7 cellular contexts compared by ENCODE assay signal in the genomic region with DNA sequence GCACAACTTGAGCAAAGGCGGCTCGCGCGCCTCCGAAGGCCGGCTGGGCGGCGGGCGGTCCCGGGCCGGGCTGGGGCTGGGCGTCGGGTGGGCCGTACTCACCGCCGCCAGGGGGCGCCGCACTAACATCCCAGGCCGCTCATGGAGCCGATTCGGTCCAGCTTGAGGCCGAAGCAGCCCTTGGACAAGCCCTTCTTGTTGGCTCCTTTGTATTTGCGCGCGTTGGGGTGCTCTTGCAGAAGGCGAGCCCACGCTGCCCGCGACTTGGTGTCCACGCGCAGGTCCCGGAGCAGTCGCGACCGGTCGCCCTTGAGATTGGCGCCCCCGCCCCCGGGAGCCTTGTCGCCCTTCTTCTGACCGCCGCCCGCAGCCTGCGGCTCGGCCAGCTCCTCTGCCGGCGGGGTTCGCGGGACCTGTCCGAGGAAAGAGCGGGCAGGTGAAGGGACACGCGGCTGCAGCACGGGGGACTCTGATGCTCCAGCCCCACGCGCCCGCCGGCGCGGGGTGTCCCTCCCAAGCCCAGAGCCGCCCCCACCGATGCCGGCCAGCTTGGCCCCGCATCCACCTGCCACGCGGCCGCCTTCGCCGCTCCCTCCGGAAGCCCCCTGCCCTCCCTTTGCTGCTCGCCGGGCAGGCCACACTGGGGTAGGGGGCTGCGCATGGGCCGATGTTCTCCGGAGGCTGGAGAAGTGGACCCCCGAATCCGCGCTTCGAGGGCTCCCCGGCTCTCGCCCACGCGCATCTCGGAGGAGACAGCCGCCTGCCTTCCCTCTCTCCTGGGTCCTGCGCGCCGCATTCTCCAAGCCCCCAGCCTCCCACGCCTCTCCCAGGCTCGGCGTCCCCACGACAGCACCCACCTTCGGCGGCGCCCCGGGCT. TPM values are rescaled to one million over a fixed set of nuclear protein-coding genes. Genes with fewer than 3 reads are reported as not detected.
DNase-seq lines count a peak whose midpoint lies in the region; FAIRE-seq and TF ChIP-seq lines count a peak whose summit lies in the region.

No MANE protein-coding gene starts in this region.

- H3K4me1 ChIP-seq in osteoblast (ENCODE audit: insufficient read depth, low read length) = peaks cover 8% of the 10 kb centered on the region

- FAIRE-seq in GM12891 (lab: Jason Lieb, UNC) = peak; percentile 96

- H3K4me3 ChIP-seq in osteoblast (ENCODE audit: insufficient read depth, low read length) = peak overlapping the region; percentile 66

- intact Hi-C loops in head of caudate nucleus (cut with DNase I) = loop anchor here (5.0 kb wide), 2 partner anchors 217 to 402 kb away; no protein-coding TSS in a partner anchor

- peaks cover 19% of the 10 kb centered on the region for H3K27me3 Mint-ChIP-seq in activated naive CD8-positive, alpha-beta T cell

- peak; percentile 73 for TF ChIP-seq RAD21 in Ishikawa (IDR thresholded peaks at IDR 0.05; ENCODE audit: low read depth)

- DNase-seq in GM12891 (ENCODE audit: insufficient read length, low spot score) (peak; percentile 90), SKM-1 (lab: John Stamatoyannopoulos, UW; ENCODE audit: unreplicated experiment) (peak; percentile 37), head of caudate nucleus (peak; percentile 62 to 93 (median 85)), osteoblast (ENCODE audit: insufficient read length, low spot score, missing footprints) (peak; percentile 100), superior temporal gyrus (ENCODE audit: extremely low spot score) (peak; percentile 88)

- peaks cover 74% of the 10 kb centered on the region for H3K27me3 ChIP-seq in osteoblast (ENCODE audit: insufficient read depth, low read length)

- no peak for TF ChIP-seq POLR2A in GM12891 (IDR thresholded peaks at IDR 0.05; ENCODE audit: low read depth, low read length)

- no peak overlapping the region for H3K27ac ChIP-seq in osteoblast (ENCODE audit: low read depth, low read length)

- no peak for TF ChIP-seq EP300 in Ishikawa (IDR thresholded peaks at IDR 0.05; ENCODE audit: borderline replicate concordance)

- no peaks in the 10 kb centered on the region for H3K9me3 ChIP-seq in osteoblast (ENCODE audit: low read depth, low read length)

- H3K36me3 ChIP-seq in osteoblast (ENCODE audit: insufficient read depth, low read length) = no peaks in the 10 kb centered on the region

- peak overlapping the region; percentile 78 for H3K4me3 Mint-ChIP-seq in activated naive CD8-positive, alpha-beta T cell

- peak overlapping the region; percentile 78 for H2AFZ ChIP-seq in osteoblast (ENCODE audit: low read length)

- H3K4me2 ChIP-seq in osteoblast (ENCODE audit: insufficient read depth, low read length) = peak overlapping the region; percentile 83

- H3K79me2 ChIP-seq in osteoblast (ENCODE audit: insufficient read depth, low read length) = no peaks in the 10 kb centered on the region

- peak; percentile 63 for TF ChIP-seq CTCF in osteoblast (IDR thresholded peaks at IDR 0.05; ENCODE audit: extremely low read depth, low read depth, low read length)

- no peaks in the 10 kb centered on the region for H4K20me1 ChIP-seq in osteoblast (ENCODE audit: insufficient read depth, low read length)

- no peaks in the 10 kb centered on the region for H3K36me3 Mint-ChIP-seq in activated naive CD8-positive, alpha-beta T cell

- peaks cover 13% of the 10 kb centered on the region for H3K4me1 Mint-ChIP-seq in activated naive CD8-positive, alpha-beta T cell (ENCODE audit: low read depth)

- no peaks in the 10 kb centered on the region for H3K9me3 Mint-ChIP-seq in activated naive CD8-positive, alpha-beta T cell (ENCODE audit: low read depth)

- no peak overlapping the region for H3K27ac Mint-ChIP-seq in activated naive CD8-positive, alpha-beta T cell

TF ChIP-seq in GM12891, 5 proteins besides CTCF, POLR2A, EP300 and RAD21:
- TF ChIP-seq PAX5 (IDR thresholded peaks at IDR 0.05; ENCODE audit: insufficient read depth, low read length, severe bottlenecking) (no peak), TAF1 (IDR thresholded peaks at IDR 0.05; ENCODE audit: low read depth, low read length) (no peak), POU2F2 (IDR thresholded peaks at IDR 0.05; ENCODE audit: low read depth, low read length) (no peak), POLR2AphosphoS5 (IDR thresholded peaks at IDR 0.05; ENCODE audit: low read depth, low read length) (no peak), SPI1 (IDR thresholded peaks at IDR 0.05; ENCODE audit: low read depth, low read length) (no peak)

TF ChIP-seq in Ishikawa, 13 proteins besides CTCF, POLR2A, EP300 and RAD21:
- 0 out of 2 replicates have a peak, but pooled peaks have one; percentile 52 for TF ChIP-seq YY1 (IDR thresholded peaks at IDR 0.05; ENCODE audit: low read depth)
- TF ChIP-seq TEAD4 (IDR thresholded peaks at IDR 0.05) = no peak
- TF ChIP-seq TCF12 (IDR thresholded peaks at IDR 0.05; ENCODE audit: low read depth) = 0 out of 2 replicates have a peak, but pooled peaks have one; percentile 31

RNA-seq across cellular contexts. Expression of gene NPPC, which starts 0.7 kb away (rescaled TPM):
- not detected for polyA plus RNA-seq in GM12891 (2012; ENCODE audit: low read depth, missing spikeins)
- not detected in 2 replicates for total RNA-seq in osteoblast

RNA-seq across cellular contexts. Expression of gene DIS3L2, which starts 36.0 kb away (rescaled TPM):
- 9.6 TPM for polyA plus RNA-seq in GM12891 (2012; ENCODE audit: low read depth, missing spikeins)
- total RNA-seq in osteoblast = 21.2 and 28.2 TPM in 2 replicates

Comparison
In these comparisons a context has a peak if more than half of its experiments do, and no peak if none do; other contexts are left out.
1. DNase-seq: peak in every context shown above with its lines; median percentile 100 in osteoblast; 90 in GM12891; 88 in superior temporal gyrus; 85 in head of caudate nucleus; 37 in SKM-1.